ENCODE assay signal across 1 cellular context in genomic region chr22:35742342-35743100, GRCh38.
TF ChIP-seq lines count a peak whose summit lies in the region.

No MANE protein-coding gene starts in this region.

TF ChIP-seq in K562, 482 proteins besides CTCF, POLR2A, EP300 and RAD21 (continued from another document):
- TF ChIP-seq, protein P1, sequence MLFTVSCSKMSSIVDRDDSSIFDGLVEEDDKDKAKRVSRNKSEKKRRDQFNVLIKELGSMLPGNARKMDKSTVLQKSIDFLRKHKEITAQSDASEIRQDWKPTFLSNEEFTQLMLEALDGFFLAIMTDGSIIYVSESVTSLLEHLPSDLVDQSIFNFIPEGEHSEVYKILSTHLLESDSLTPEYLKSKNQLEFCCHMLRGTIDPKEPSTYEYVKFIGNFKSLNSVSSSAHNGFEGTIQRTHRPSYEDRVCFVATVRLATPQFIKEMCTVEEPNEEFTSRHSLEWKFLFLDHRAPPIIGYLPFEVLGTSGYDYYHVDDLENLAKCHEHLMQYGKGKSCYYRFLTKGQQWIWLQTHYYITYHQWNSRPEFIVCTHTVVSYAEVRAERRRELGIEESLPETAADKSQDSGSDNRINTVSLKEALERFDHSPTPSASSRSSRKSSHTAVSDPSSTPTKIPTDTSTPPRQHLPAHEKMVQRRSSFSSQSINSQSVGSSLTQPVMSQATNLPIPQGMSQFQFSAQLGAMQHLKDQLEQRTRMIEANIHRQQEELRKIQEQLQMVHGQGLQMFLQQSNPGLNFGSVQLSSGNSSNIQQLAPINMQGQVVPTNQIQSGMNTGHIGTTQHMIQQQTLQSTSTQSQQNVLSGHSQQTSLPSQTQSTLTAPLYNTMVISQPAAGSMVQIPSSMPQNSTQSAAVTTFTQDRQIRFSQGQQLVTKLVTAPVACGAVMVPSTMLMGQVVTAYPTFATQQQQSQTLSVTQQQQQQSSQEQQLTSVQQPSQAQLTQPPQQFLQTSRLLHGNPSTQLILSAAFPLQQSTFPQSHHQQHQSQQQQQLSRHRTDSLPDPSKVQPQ (CRISPR knock-in tag; IDR thresholded peaks at IDR 0.05; ENCODE audit: borderline replicate concordance), result no peak
- peak; percentile 86 for TF ChIP-seq TCF3 (CRISPR knock-in tag; IDR thresholded peaks at IDR 0.05)
- peak in 1 of 3 experiments; percentile 23 for TF ChIP-seq YY1 (IDR thresholded peaks at IDR 0.05; ENCODE audit: borderline replicate concordance in 1 of 3, control insufficient read depth in 1 of 3, extremely low read depth in 1 of 3, insufficient read depth in 3 of 3, insufficient read length in 1 of 3, insufficient replicate concordance in 2 of 3, low read depth in 1 of 3, low read length in 2 of 3)
- peak; percentile 66 to 75; a peak in 3 of 4 replicates for TF ChIP-seq FOXK2 (conservative IDR thresholded peaks at IDR 0.05 in 1 of 2, IDR thresholded peaks at IDR 0.05 in 1 of 2; ENCODE audit: low read depth in 2 of 2)
- TF ChIP-seq, protein P2, sequence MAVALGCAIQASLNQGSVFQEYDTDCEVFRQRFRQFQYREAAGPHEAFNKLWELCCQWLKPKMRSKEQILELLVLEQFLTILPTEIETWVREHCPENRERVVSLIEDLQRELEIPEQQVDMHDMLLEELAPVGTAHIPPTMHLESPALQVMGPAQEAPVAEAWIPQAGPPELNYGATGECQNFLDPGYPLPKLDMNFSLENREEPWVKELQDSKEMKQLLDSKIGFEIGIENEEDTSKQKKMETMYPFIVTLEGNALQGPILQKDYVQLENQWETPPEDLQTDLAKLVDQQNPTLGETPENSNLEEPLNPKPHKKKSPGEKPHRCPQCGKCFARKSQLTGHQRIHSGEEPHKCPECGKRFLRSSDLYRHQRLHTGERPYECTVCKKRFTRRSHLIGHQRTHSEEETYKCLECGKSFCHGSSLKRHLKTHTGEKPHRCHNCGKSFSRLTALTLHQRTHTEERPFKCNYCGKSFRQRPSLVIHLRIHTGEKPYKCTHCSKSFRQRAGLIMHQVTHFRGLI (CRISPR knock-in tag; IDR thresholded peaks at IDR 0.05), result no peak
- no peak for TF ChIP-seq SRSF9 (IDR thresholded peaks at IDR 0.05; ENCODE audit: borderline replicate concordance, low read depth, low read length)
- TF ChIP-seq ZKSCAN3 (CRISPR knock-in tag; IDR thresholded peaks at IDR 0.05), result no peak
- TF ChIP-seq NR4A1 (CRISPR knock-in tag; IDR thresholded peaks at IDR 0.05), result no peak
- peak; percentile 71 for TF ChIP-seq NR4A1 (tag; IDR thresholded peaks at IDR 0.05)
- TF ChIP-seq, protein P3, sequence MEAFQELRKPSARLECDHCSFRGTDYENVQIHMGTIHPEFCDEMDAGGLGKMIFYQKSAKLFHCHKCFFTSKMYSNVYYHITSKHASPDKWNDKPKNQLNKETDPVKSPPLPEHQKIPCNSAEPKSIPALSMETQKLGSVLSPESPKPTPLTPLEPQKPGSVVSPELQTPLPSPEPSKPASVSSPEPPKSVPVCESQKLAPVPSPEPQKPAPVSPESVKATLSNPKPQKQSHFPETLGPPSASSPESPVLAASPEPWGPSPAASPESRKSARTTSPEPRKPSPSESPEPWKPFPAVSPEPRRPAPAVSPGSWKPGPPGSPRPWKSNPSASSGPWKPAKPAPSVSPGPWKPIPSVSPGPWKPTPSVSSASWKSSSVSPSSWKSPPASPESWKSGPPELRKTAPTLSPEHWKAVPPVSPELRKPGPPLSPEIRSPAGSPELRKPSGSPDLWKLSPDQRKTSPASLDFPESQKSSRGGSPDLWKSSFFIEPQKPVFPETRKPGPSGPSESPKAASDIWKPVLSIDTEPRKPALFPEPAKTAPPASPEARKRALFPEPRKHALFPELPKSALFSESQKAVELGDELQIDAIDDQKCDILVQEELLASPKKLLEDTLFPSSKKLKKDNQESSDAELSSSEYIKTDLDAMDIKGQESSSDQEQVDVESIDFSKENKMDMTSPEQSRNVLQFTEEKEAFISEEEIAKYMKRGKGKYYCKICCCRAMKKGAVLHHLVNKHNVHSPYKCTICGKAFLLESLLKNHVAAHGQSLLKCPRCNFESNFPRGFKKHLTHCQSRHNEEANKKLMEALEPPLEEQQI (IDR thresholded peaks at IDR 0.05), result no peak
- no peak for TF ChIP-seq NFYB (IDR thresholded peaks at IDR 0.05; ENCODE audit: extremely low read depth, insufficient read length)
- TF ChIP-seq, protein P4, sequence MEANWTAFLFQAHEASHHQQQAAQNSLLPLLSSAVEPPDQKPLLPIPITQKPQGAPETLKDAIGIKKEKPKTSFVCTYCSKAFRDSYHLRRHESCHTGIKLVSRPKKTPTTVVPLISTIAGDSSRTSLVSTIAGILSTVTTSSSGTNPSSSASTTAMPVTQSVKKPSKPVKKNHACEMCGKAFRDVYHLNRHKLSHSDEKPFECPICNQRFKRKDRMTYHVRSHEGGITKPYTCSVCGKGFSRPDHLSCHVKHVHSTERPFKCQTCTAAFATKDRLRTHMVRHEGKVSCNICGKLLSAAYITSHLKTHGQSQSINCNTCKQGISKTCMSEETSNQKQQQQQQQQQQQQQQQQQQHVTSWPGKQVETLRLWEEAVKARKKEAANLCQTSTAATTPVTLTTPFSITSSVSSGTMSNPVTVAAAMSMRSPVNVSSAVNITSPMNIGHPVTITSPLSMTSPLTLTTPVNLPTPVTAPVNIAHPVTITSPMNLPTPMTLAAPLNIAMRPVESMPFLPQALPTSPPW (CRISPR knock-in tag; IDR thresholded peaks at IDR 0.05), result no peak; the same call in 1 of the 2 replicates
- no peak for TF ChIP-seq NFXL1 (CRISPR knock-in tag; IDR thresholded peaks at IDR 0.05)
- TF ChIP-seq ARID1B (IDR thresholded peaks at IDR 0.05), result peak; percentile 95
- TF ChIP-seq, protein P5, sequence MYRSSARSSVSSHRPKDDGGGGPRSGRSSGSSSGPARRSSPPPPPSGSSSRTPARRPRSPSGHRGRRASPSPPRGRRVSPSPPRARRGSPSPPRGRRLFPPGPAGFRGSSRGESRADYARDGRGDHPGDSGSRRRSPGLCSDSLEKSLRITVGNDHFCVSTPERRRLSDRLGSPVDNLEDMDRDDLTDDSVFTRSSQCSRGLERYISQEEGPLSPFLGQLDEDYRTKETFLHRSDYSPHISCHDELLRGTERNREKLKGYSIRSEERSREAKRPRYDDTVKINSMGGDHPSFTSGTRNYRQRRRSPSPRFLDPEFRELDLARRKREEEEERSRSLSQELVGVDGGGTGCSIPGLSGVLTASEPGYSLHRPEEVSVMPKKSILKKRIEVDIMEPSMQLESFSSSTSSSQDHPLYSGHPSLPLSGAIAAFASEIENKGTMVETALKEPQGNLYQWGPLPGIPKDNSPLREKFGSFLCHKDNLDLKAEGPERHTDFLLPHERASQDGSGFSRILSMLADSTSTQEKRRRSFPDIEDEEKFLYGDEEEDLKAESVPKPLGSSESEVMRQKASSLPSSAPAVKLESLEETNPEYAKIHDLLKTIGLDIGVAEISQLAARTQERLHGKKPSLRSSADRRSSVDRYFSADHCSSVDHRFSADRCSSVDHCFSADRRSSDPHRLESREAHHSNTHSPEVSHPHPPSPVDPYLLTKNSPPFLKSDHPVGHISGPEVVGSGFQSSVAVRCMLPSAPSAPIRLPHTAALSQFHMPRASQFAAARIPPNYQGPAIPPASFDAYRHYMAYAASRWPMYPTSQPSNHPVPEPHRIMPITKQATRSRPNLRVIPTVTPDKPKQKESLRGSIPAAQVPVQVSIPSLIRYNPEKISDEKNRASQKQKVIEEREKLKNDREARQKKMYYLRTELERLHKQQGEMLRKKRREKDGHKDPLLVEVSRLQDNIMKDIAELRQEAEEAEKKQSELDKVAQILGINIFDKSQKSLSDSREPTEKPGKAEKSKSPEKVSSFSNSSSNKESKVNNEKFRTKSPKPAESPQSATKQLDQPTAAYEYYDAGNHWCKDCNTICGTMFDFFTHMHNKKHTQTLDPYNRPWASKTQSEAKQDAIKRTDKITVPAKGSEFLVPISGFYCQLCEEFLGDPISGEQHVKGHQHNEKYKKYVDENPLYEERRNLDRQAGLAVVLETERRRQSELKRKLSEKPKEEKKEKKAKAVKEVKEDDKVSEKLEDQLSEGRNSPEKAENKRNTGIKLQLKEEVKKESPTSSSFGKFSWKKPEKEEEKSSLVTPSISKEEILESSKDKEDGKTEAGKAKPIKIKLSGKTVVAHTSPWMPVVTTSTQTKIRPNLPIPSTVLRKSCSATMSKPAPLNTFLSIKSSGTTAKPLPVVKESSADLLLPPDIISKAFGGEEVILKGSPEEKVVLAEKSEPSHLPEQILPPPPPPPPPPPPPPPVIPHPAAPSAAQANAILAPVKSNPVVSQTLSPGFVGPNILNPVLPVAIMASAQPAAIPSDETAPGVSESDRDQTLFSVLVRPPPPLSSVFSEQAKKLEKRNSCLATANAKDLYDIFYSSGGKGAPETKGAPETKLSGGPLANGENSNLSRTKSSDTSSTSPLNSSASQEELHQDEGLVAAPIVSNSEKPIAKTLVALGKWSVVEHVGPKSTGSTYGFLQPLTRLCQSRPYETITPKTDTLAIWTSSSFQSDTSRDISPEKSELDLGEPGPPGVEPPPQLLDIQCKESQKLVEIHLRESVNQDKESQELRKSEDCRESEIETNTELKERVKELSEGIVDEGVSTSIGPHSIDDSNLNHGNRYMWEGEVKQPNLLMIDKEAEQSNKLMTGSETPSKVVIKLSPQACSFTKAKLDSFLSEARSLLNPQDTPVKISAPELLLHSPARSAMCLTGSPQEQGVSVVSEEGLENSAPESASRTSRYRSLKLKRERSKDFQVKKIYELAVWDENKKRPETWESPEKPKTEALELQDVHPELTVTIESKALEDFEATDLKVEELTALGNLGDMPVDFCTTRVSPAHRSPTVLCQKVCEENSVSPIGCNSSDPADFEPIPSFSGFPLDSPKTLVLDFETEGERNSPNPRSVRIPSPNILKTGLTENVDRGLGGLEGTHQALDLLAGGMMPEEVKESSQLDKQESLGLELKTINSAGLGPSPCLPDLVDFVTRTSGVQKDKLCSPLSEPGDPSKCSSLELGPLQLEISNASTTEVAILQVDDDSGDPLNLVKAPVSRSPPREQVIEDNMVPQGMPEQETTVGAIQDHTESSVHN (IDR thresholded peaks at IDR 0.05; ENCODE audit: borderline replicate concordance in 1 of 2, low read depth in 1 of 2), result peak in 1 of 2 experiments; percentile 72; a peak in 1 of 4 replicates
- TF ChIP-seq ZC3H4 (CRISPR knock-in tag; IDR thresholded peaks at IDR 0.05; ENCODE audit: borderline replicate concordance), result no peak
- no peak for TF ChIP-seq ZNF253 (CRISPR knock-in tag; conservative IDR thresholded peaks at IDR 0.05)
- TF ChIP-seq CBX2 (IDR thresholded peaks at IDR 0.05; ENCODE audit: insufficient read depth, low read length, poor library complexity, severe bottlenecking), result no peak
- TF ChIP-seq SP1 (CRISPR knock-in tag; IDR thresholded peaks at IDR 0.05), result no peak
- TF ChIP-seq MED1 (CRISPR knock-in tag; IDR thresholded peaks at IDR 0.05; ENCODE audit: borderline replicate concordance), result no peak
- TF ChIP-seq ZBTB7A (IDR thresholded peaks at IDR 0.05; ENCODE audit: borderline replicate concordance, control insufficient read depth, low read depth, low read length), result peak; percentile 78; the same call in 1 of the 2 replicates
- peak; percentile 77 for TF ChIP-seq KLF16 (IDR thresholded peaks at IDR 0.05)
- TF ChIP-seq MCM7 (IDR thresholded peaks at IDR 0.05), result no peak
- TF ChIP-seq, protein P6, sequence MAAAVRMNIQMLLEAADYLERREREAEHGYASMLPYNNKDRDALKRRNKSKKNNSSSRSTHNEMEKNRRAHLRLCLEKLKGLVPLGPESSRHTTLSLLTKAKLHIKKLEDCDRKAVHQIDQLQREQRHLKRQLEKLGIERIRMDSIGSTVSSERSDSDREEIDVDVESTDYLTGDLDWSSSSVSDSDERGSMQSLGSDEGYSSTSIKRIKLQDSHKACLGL (CRISPR knock-in tag; IDR thresholded peaks at IDR 0.05; ENCODE audit: borderline replicate concordance, poor library complexity, severe bottlenecking), result no peak
- TF ChIP-seq ZNF124 (CRISPR knock-in tag; IDR thresholded peaks at IDR 0.05), result no peak
- no peak for TF ChIP-seq TFAM (CRISPR knock-in tag; conservative IDR thresholded peaks at IDR 0.05)
- no peak for TF ChIP-seq SMC3 (conservative IDR thresholded peaks at IDR 0.05; ENCODE audit: insufficient read depth, low read depth, low read length)
- TF ChIP-seq MAZ (CRISPR knock-in tag; conservative IDR thresholded peaks at IDR 0.05 in 1 of 2, IDR thresholded peaks at IDR 0.05 in 1 of 2), result no peak; a peak in 1 of 4 replicates
- no peak for TF ChIP-seq ZNF232 (CRISPR knock-in tag; IDR thresholded peaks at IDR 0.05)
- peak; percentile 95 for TF ChIP-seq SMARCA4 (IDR thresholded peaks at IDR 0.05)
- TF ChIP-seq, protein P7, sequence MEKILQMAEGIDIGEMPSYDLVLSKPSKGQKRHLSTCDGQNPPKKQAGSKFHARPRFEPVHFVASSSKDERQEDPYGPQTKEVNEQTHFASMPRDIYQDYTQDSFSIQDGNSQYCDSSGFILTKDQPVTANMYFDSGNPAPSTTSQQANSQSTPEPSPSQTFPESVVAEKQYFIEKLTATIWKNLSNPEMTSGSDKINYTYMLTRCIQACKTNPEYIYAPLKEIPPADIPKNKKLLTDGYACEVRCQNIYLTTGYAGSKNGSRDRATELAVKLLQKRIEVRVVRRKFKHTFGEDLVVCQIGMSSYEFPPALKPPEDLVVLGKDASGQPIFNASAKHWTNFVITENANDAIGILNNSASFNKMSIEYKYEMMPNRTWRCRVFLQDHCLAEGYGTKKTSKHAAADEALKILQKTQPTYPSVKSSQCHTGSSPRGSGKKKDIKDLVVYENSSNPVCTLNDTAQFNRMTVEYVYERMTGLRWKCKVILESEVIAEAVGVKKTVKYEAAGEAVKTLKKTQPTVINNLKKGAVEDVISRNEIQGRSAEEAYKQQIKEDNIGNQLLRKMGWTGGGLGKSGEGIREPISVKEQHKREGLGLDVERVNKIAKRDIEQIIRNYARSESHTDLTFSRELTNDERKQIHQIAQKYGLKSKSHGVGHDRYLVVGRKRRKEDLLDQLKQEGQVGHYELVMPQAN (IDR thresholded peaks at IDR 0.05; ENCODE audit: borderline replicate concordance), result no peak
- peak; percentile 65 for TF ChIP-seq STAT5A (IDR thresholded peaks at IDR 0.05; ENCODE audit: borderline replicate concordance, low read length)
- TF ChIP-seq HNRNPK (IDR thresholded peaks at IDR 0.05; ENCODE audit: low read depth, low read length, poor library complexity, severe bottlenecking), result no peak
- TF ChIP-seq ZNF830 (CRISPR knock-in tag; IDR thresholded peaks at IDR 0.05), result no peak
- no peak for TF ChIP-seq ZNF561 (CRISPR knock-in tag; conservative IDR thresholded peaks at IDR 0.05)
- peak; percentile 89 for TF ChIP-seq TAL1 (IDR thresholded peaks at IDR 0.05)
- peak; percentile 71 for TF ChIP-seq NBN (IDR thresholded peaks at IDR 0.05; ENCODE audit: low read depth)
